In genomic region chr3:142577701-142578308, GRCh38 we compare ENCODE assay signal across 8 cellular contexts. TPM values are rescaled to one million over a fixed set of nuclear protein-coding genes. Genes with fewer than 3 reads are reported as not detected.
DNase-seq lines count a peak whose midpoint lies in the region; FAIRE-seq and TF ChIP-seq lines count a peak whose summit lies in the region.

No MANE protein-coding gene starts in this region.

- H3K4me3 Mint-ChIP-seq in IgD-negative memory B cell (peak overlapping the region; percentile 92 to 96 (median 96)), MCF 10A (ENCODE audit: unreplicated experiment) (peak overlapping the region; percentile 95), mesothelial cell of epicardium (peak overlapping the region; percentile 90)

- no peak for FAIRE-seq in frontal cortex (lab: Jason Lieb, UNC)

- intact Hi-C loops in MCF 10A (cut with micrococcal nuclease) = loop anchor here (5.0 kb wide), 1 partner anchor 424 kb away; the partner anchor contains the start of gene U2SURP

- H3K36me3 Mint-ChIP-seq in IgD-negative memory B cell = peaks cover 9% of the 10 kb centered on the region
- peaks cover 16% of the 10 kb centered on the region for H3K36me3 Mint-ChIP-seq in MCF 10A (ENCODE audit: insufficient read depth, unreplicated experiment)
- H3K36me3 Mint-ChIP-seq in mesothelial cell of epicardium = no peaks in the 10 kb centered on the region

- H3K9me3 ChIP-seq in BE2C = no peaks in the 10 kb centered on the region

- H3K4me1 Mint-ChIP-seq in IgD-negative memory B cell = peaks cover 27 to 44% (median 42%) of the 10 kb centered on the region in 3 donors
- peaks cover 29% of the 10 kb centered on the region for H3K4me1 Mint-ChIP-seq in MCF 10A (ENCODE audit: insufficient read depth, unreplicated experiment)
- H3K4me1 Mint-ChIP-seq in mesothelial cell of epicardium = peaks cover 25% of the 10 kb centered on the region

- H3K27me3 Mint-ChIP-seq in IgD-negative memory B cell (no peaks in the 10 kb centered on the region), MCF 10A (ENCODE audit: insufficient read depth, unreplicated experiment) (peaks cover 6% of the 10 kb centered on the region), mesothelial cell of epicardium (ENCODE audit: low read depth) (peaks cover 7% of the 10 kb centered on the region)

- CTCF ChIA-PET in MCF 10A (lab: Yijun Ruan, JAX) = interaction anchor here (0.6 to 3.5 kb wide), 5 partner anchors 10 to 310 kb away, joined by 3 to 16 read pairs (median 8); partner anchors contain the start of gene PLS1

- BruUV-seq in MCF 10A (replicated peaks; lab: Mats Ljungman, UMichigan) = TSS peak; percentile 45

- no peak for TF ChIP-seq CTCF in BE2C (IDR thresholded peaks at IDR 0.05; ENCODE audit: low read depth, low read length)
- no peak for TF ChIP-seq CTCF in MCF 10A (IDR thresholded peaks at IDR 0.05; ENCODE audit: unreplicated experiment)
- no peak for TF ChIP-seq CTCF in mesothelial cell of epicardium (IDR thresholded peaks at IDR 0.05; ENCODE audit: unreplicated experiment)

- H3K36me3 ChIP-seq in BE2C = peaks cover 2% of the 10 kb centered on the region

- DNase-seq in BE2C = no peak
- peak; percentile 11 for DNase-seq in MCF 10A (ENCODE audit: unreplicated experiment)
- no peak for DNase-seq in mesothelial cell of epicardium (ENCODE audit: low spot score in 2 of 2, unreplicated experiment in 2 of 2)
- no peak for DNase-seq in T-helper 9 cell
- DNase-seq in DMS153 (lab: John Stamatoyannopoulos, UW) = no peak
- no peak for DNase-seq in frontal cortex (ENCODE audit: low spot score in 2 of 2)
- no peak for DNase-seq in stimulated activated naive CD4-positive, alpha-beta T cell treated with Interleukin-2 at 50 U/mL for 16 hours (lab: John Stamatoyannopoulos, UW)

- peak overlapping the region; percentile 62 to 98 (median 97) for H3K27ac Mint-ChIP-seq in IgD-negative memory B cell
- H3K27ac Mint-ChIP-seq in MCF 10A (ENCODE audit: low read depth, unreplicated experiment) = peak overlapping the region; percentile 90
- H3K27ac Mint-ChIP-seq in mesothelial cell of epicardium = peak overlapping the region; percentile 97

- H3K4me1 ChIP-seq in BE2C = no peaks in the 10 kb centered on the region; the same call in 1 of the 2 replicates

- H3K4me3 ChIP-seq in BE2C (ENCODE audit: low read depth, low read length) = peak overlapping the region; percentile 97

- no peaks in the 10 kb centered on the region for H3K9me3 Mint-ChIP-seq in IgD-negative memory B cell
- H3K9me3 Mint-ChIP-seq in MCF 10A (ENCODE audit: unreplicated experiment) = no peaks in the 10 kb centered on the region
- no peaks in the 10 kb centered on the region for H3K9me3 Mint-ChIP-seq in mesothelial cell of epicardium

- POLR2A ChIA-PET in MCF 10A (lab: Yijun Ruan, JAX) = interaction anchor here (0.6 to 5.5 kb wide), 26 partner anchors 10 to 1077 kb away, joined by 3 to 96 read pairs (median 4); partner anchors contain the start of genes PLS1, TRPC1, U2SURP and XRN1

- no peaks in the 10 kb centered on the region for H3K27me3 ChIP-seq in BE2C

RNA-seq across cellular contexts. Expression of gene ATR, which starts 0.7 kb away (rescaled TPM):
- polyA plus RNA-seq in BE2C (2012; ENCODE audit: insufficient read depth, insufficient read length, low read depth) = 36.4 TPM
- 12.6 TPM for polyA plus RNA-seq in IgD-negative memory B cell
- total RNA-seq in MCF 10A (2022) (27.2 and 30.2 TPM in 2 replicates), mesothelial cell of epicardium (23.6 to 27.9 TPM (median 25.5 TPM) in 3 replicates), frontal cortex (35.1 TPM)

RNA-seq across cellular contexts. Expression of gene PLS1, which starts 18.4 kb away (rescaled TPM):
- 5.0 TPM for polyA plus RNA-seq in BE2C (2012; ENCODE audit: insufficient read depth, insufficient read length, low read depth)
- polyA plus RNA-seq in IgD-negative memory B cell = not detected
- total RNA-seq in MCF 10A (2022) (7.3 and 9.3 TPM in 2 replicates), mesothelial cell of epicardium (7.2 to 7.5 TPM (median 7.3 TPM) in 3 replicates), frontal cortex (2.4 TPM)
